ENCODE assay signal across 2 cellular contexts in genomic region chr1:232132572-232132971, GRCh38.
TF ChIP-seq lines count a peak whose summit lies in the region.

No MANE protein-coding gene starts in this region.

TF ChIP-seq in liver, 16 proteins besides CTCF, POLR2A, EP300 and RAD21 (continued from another document):
- TF ChIP-seq REST (IDR thresholded peaks at IDR 0.05): no peak
- no peak for TF ChIP-seq MAX (IDR thresholded peaks at IDR 0.05)
- TF ChIP-seq ATF3 (IDR thresholded peaks at IDR 0.05): peak; percentile 48

TF ChIP-seq in HepG2, 621 proteins besides CTCF, POLR2A, EP300 and RAD21 (continued from another document):
- TF ChIP-seq THAP9 (CRISPR knock-in tag; IDR thresholded peaks at IDR 0.05; ENCODE audit: borderline replicate concordance) (no peak), SSRP1 (CRISPR knock-in tag; IDR thresholded peaks at IDR 0.05) (no peak), RFX3 (CRISPR knock-in tag; IDR thresholded peaks at IDR 0.05) (no peak), ZNF275 (CRISPR knock-in tag; IDR thresholded peaks at IDR 0.05; ENCODE audit: borderline replicate concordance) (no peak)
